ENCODE assay signal across 8 cellular contexts in the genomic region with DNA sequence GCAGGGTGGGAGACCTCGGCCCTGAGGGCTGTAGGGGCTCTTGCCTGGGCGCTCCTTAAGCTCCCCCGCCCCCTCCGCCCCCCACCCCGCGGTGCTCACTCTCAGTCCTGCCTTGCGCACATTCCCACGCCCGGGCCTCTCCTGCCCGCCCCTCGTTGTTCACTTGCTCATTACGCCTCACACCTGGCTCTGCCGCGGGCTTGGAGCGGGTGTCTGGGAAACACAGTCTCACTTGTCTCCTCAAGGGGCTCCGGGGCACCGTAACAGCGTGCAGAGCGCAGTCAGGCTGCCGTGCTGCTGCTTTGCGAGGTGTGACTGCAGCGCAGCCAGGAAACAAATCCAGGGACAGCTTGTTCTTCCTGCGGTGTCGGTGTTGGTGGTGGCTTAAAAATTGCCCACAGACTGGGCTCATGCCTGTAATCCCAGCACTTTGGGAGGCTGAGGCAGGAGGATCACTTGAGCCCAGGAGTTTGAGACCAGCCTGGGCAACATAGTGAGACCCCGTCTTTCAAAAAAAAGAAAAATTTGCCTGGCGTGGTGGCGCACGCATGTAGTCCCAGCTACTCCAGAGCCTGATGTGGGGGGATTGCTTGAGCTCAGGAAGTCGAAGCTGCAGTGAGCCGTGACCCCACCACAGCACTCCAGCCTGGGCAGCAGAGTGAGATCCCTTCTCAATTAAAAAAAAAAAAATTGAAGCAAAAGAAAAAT. TPM values are rescaled to one million over a fixed set of nuclear protein-coding genes. Genes with fewer than 3 reads are reported as not detected.
DNase-seq lines count a peak whose midpoint lies in the region; ATAC-seq and TF ChIP-seq lines count a peak whose summit lies in the region.

No MANE protein-coding gene starts in this region.

- CTCF ChIA-PET in MCF 10A (lab: Yijun Ruan, JAX): interaction anchor here (1.4 kb wide), 1 partner anchor 18 kb away, joined by 4 read pairs; the partner anchor contains the start of gene LKAAEAR1

- TF ChIP-seq POLR2A in breast epithelium (IDR thresholded peaks at IDR 0.05): no peak

- no peaks in the 10 kb centered on the region for H3K79me2 ChIP-seq in SU-DHL-6 (ENCODE audit: insufficient read depth, low read length)

- no peak overlapping the region for H3K27ac Mint-ChIP-seq in MCF 10A (ENCODE audit: low read depth, unreplicated experiment)

- POLR2A ChIA-PET in MCF 10A (lab: Yijun Ruan, JAX): no interaction called here

- no TSS peak for BruUV-seq in MCF 10A (replicated peaks; lab: Mats Ljungman, UMichigan)

- no peaks in the 10 kb centered on the region for H3F3A ChIP-seq in SU-DHL-6 (ENCODE audit: insufficient read depth)

- H4K20me1 ChIP-seq in SU-DHL-6 (ENCODE audit: low read depth, low read length): no peaks in the 10 kb centered on the region

- peak overlapping the region in 2 of 3 donors; percentile 47 to 68 for H3K4me3 ChIP-seq in breast epithelium
- no peak overlapping the region for H3K4me3 ChIP-seq in SU-DHL-6 (ENCODE audit: insufficient read depth, low read length, poor library complexity, severe bottlenecking)
- no peak overlapping the region for H3K4me3 ChIP-seq in aorta (ENCODE audit: low read length in 2 of 2)

- no peak overlapping the region for H3K9ac ChIP-seq in SU-DHL-6 (ENCODE audit: low read length)

- no peaks in the 10 kb centered on the region for H3K4me1 Mint-ChIP-seq in MCF 10A (ENCODE audit: insufficient read depth, unreplicated experiment)

- intact Hi-C loops in breast epithelium (cut with DNase I; ENCODE audit: low total_unique reads): no loop called here
- intact Hi-C loops in MCF 10A (cut with micrococcal nuclease): no loop called here
- intact Hi-C loops in aorta (cut with DNase I): no loop called here

- no peaks in the 10 kb centered on the region for H3K4me1 ChIP-seq in breast epithelium
- no peaks in the 10 kb centered on the region for H3K4me1 ChIP-seq in aorta (ENCODE audit: control insufficient read depth in 1 of 2, insufficient read depth in 2 of 2, low read length in 2 of 2)

- H3K4me2 ChIP-seq in SU-DHL-6 (ENCODE audit: low read depth, low read length, poor library complexity, severe bottlenecking): peak overlapping the region; percentile 39

- peaks cover 46% of the 10 kb centered on the region for H3K27me3 Mint-ChIP-seq in MCF 10A (ENCODE audit: insufficient read depth, unreplicated experiment)

- no peaks in the 10 kb centered on the region for H3K9me2 ChIP-seq in SU-DHL-6 (replicated peaks; ENCODE audit: insufficient read depth, low read length)

- TF ChIP-seq CTCF in breast epithelium (IDR thresholded peaks at IDR 0.05): no peak
- no peak for TF ChIP-seq CTCF in MCF 10A (IDR thresholded peaks at IDR 0.05; ENCODE audit: unreplicated experiment)
- no peak for TF ChIP-seq CTCF in SU-DHL-6 (IDR thresholded peaks at IDR 0.05; ENCODE audit: insufficient read depth, low read length, poor library complexity, severe bottlenecking)

- H3K9me3 ChIP-seq in breast epithelium (no peaks in the 10 kb centered on the region), SU-DHL-6 (ENCODE audit: insufficient read depth, low read length) (no peaks in the 10 kb centered on the region), aorta (ENCODE audit: control insufficient read depth, low read length) (no peaks in the 10 kb centered on the region)

- 19 to 23% methylated on average over 26 to 30 of the region's 30 CpGs for WGBS in aorta, 2 donors

- peaks cover 5 to 34% of the 10 kb centered on the region in 2 donors for H3K27me3 ChIP-seq in breast epithelium
- no peaks in the 10 kb centered on the region for H3K27me3 ChIP-seq in SU-DHL-6 (ENCODE audit: low read length)
- no peaks in the 10 kb centered on the region for H3K27me3 ChIP-seq in aorta (ENCODE audit: control insufficient read depth in 1 of 2, insufficient read depth in 2 of 2, low read length in 1 of 2)

- no peaks in the 10 kb centered on the region for H3K36me3 ChIP-seq in breast epithelium
- no peaks in the 10 kb centered on the region for H3K36me3 ChIP-seq in SU-DHL-6 (ENCODE audit: low read length)
- no peaks in the 10 kb centered on the region for H3K36me3 ChIP-seq in aorta (ENCODE audit: control insufficient read depth in 1 of 2, insufficient read depth in 2 of 2, low read length in 1 of 2)

- ATAC-seq in aorta (ENCODE audit: low FRiP score) (no peak), GM21576 (IDR thresholded peaks at IDR 0.05; ENCODE audit: unreplicated experiment) (no peak)

- DNase-seq in breast epithelium (ENCODE audit: low spot score in 2 of 2) (no peak), MCF 10A (ENCODE audit: unreplicated experiment) (no peak), iPS-NIHi11 (ENCODE audit: low spot score) (peak; percentile 69), aorta (peak; percentile 35 to 51), foreskin melanocyte (no peak), mesenteric fat pad (ENCODE audit: low spot score) (no peak)

- H3K9me3 Mint-ChIP-seq in MCF 10A (ENCODE audit: unreplicated experiment): no peaks in the 10 kb centered on the region

- no peak overlapping the region for H2AFZ ChIP-seq in SU-DHL-6 (ENCODE audit: low read depth, low read length, severe bottlenecking)

- H3K4me3 Mint-ChIP-seq in MCF 10A (ENCODE audit: unreplicated experiment): no peak overlapping the region

- H3K27ac ChIP-seq in breast epithelium (no peak overlapping the region), SU-DHL-6 (ENCODE audit: low read depth, low read length) (no peak overlapping the region), aorta (ENCODE audit: low read depth in 1 of 2, low read length in 2 of 2) (no peak overlapping the region)

- no peaks in the 10 kb centered on the region for H3K36me3 Mint-ChIP-seq in MCF 10A (ENCODE audit: insufficient read depth, unreplicated experiment)

RNA-seq across cellular contexts. Expression of gene NPBWR2, which starts 4.6 kb away (rescaled TPM):
- total RNA-seq in breast epithelium (not detected), MCF 10A (2022) (not detected in 2 replicates), aorta (not detected), mesenteric fat pad (not detected)
- not detected for polyA plus RNA-seq in aorta

RNA-seq across cellular contexts. Expression of gene LKAAEAR1, which starts 18.6 kb away (rescaled TPM):
- total RNA-seq in breast epithelium (under 1 TPM in 1 of 3 donors, not detected in 2; 0.64 TPM), MCF 10A (2022) (not detected in 2 replicates), aorta (not detected), mesenteric fat pad (not detected)
- polyA plus RNA-seq in aorta: not detected

RNA-seq across cellular contexts. Expression of gene OPRL1, which starts 22.9 kb away (rescaled TPM):
- total RNA-seq in breast epithelium: 1 to 10 TPM; 1.6 to 3.4 (median 2.3) TPM
- total RNA-seq in MCF 10A (2022): 0.12 and 0.15 TPM in 2 replicates
- total RNA-seq in aorta: 1 to 10 TPM in 1 of 2 donors, under 1 TPM in 1; 0.78 to 2.9 TPM
- polyA plus RNA-seq in aorta: 1 to 10 TPM in 1 of 2 donors, under 1 TPM in 1; 0.72 to 1.1 TPM
- 1.3 TPM for total RNA-seq in mesenteric fat pad

RNA-seq across cellular contexts. Expression of gene RGS19, which starts 23.5 kb away (rescaled TPM):
- total RNA-seq in breast epithelium: 10 to 100 TPM; 14.7 to 22.2 (median 16.4) TPM
- 8.2 and 8.8 TPM in 2 replicates for total RNA-seq in MCF 10A (2022)
- total RNA-seq in aorta: 10 to 100 TPM; 19.0 to 20.1 TPM
- 10 to 100 TPM; 10.8 to 23.8 TPM for polyA plus RNA-seq in aorta
- 29.0 TPM for total RNA-seq in mesenteric fat pad

RNA-seq across cellular contexts. Expression of gene TCEA2, which starts 39.8 kb away (rescaled TPM):
- total RNA-seq in breast epithelium (10 to 100 TPM; 23.9 to 39.4 (median 26.6) TPM), MCF 10A (2022) (30.8 and 39.7 TPM in 2 replicates), aorta (10 to 100 TPM; 45.5 to 71.1 TPM), mesenteric fat pad (42.5 TPM)
- polyA plus RNA-seq in aorta: 10 to 100 TPM; 26.2 to 80.1 TPM

Comparison
In these comparisons a context has a peak if more than half of its experiments do, and no peak if none do; other contexts are left out.
1. DNase-seq: peak in iPS-NIHi11 (single experiment) and aorta (2 of 2); none in breast epithelium (0 of 2), MCF 10A (single experiment), foreskin melanocyte (single experiment) and mesenteric fat pad (single experiment).
2. H3K4me3 ChIP-seq: peak in breast epithelium (2 of 3); none in SU-DHL-6 (single experiment) and aorta (0 of 2).